Comparison of ENCODE assay signal across 11 cellular contexts in genomic region chr5:114909424-114909823, GRCh38.
"Had no signal": no experiment of that assay in that cellular context is flagged by ENCODE, and none has a peak within 500 bp of the region (broad histone marks: within the 10 kb centered on the region; RNA-seq: fewer than 3 reads in every experiment).

No MANE protein-coding gene starts in this region.

- H3K9me3 ChIP-seq: HAP-1 had no signal

- H3K4me3 Mint-ChIP-seq: HFFc6 had no signal

- H3K4me2 ChIP-seq: KMS-11 had no signal

- H3K4me3 ChIP-seq: GM23248, HAP-1 had no signal

- H3K27me3 Mint-ChIP-seq: IgD-negative memory B cell had no signal

- H3K27ac Mint-ChIP-seq: HFFc6, IgD-negative memory B cell had no signal

- FAIRE-seq: HepG2 had no signal

- ATAC-seq: HCT116, HepG2 had no signal

- H3K4me1 ChIP-seq: HAP-1 had no signal

- H3K9ac ChIP-seq: GM23248, KMS-11 had no signal

- DNase-seq: GM23248, GOT3, H7, HFFc6, KBM-7 had no signal

- H3K36me3 ChIP-seq: HAP-1 had no signal

- H3K27ac ChIP-seq: GM23248, HL-60, KMS-11 had no signal

- H2AFZ ChIP-seq: GM23248 had no signal
